24 cellular contexts compared by ENCODE assay signal in the genomic region with DNA sequence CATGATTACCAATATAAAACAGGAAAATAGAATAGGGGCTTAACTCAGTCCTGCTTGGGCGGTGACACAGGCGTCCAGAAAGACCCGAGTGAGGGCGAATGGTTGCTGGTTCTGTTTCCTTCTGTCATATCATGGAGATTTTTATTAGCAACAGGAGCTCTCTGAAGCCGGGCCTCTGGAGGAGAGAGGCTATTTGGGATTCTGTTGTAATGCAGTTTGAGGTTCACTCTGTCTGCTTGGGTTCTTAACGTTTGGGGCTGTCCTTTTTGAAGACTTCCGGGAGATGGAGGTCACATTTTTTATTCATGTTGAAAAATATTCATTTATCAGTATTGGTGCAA.
A peak's percentile ranks its signal among the peaks of the same experiment; 100 is the strongest.
DNase-seq lines count a peak whose midpoint lies in the region; ATAC-seq and TF ChIP-seq lines count a peak whose summit lies in the region.
"Had no signal": no experiment of that assay in that cellular context is flagged by ENCODE, and none has a peak within 500 bp of the region (broad histone marks: within the 10 kb centered on the region; RNA-seq: fewer than 3 reads in every experiment).

No MANE protein-coding gene starts in this region.

- H3K4me1 Mint-ChIP-seq in GM23338 (peaks cover 43% of the 10 kb centered on the region), neural progenitor cell (peaks cover 53% of the 10 kb centered on the region)
- H3K4me1 Mint-ChIP-seq: B cell; CD14-positive monocyte; CD8-positive, alpha-beta memory T cell had no signal

- H3K36me3 ChIP-seq in GM23338 (ENCODE audit: insufficient read depth) (no peaks in the 10 kb centered on the region), esophagus squamous epithelium (no peaks in the 10 kb centered on the region), neural progenitor cell (no peaks in the 10 kb centered on the region)
- H3K36me3 ChIP-seq: MG63 had no signal

- intact Hi-C loops in esophagus squamous epithelium (cut with DNase I): no loop called here

- H3K4me3 Mint-ChIP-seq in GM23338 (peak overlapping the region; percentile 31; the same call in 1 of the 3 replicates), neural progenitor cell (no peak overlapping the region)
- H3K4me3 Mint-ChIP-seq: B cell; CD8-positive, alpha-beta memory T cell had no signal

- H4K20me1 ChIP-seq in GM23338 (replicated peaks; ENCODE audit: insufficient read depth): no peaks in the 10 kb centered on the region
- no peaks in the 10 kb centered on the region for H4K20me1 ChIP-seq in neural progenitor cell (ENCODE audit: low read depth)

- H3K9me3 ChIP-seq in esophagus squamous epithelium (no peaks in the 10 kb centered on the region), neural progenitor cell (ENCODE audit: low read depth) (no peaks in the 10 kb centered on the region)
- H3K9me3 ChIP-seq: A549, MG63, SJCRH30 had no signal

- no peak overlapping the region for H3K9ac ChIP-seq in neural progenitor cell

- H3K9me2 ChIP-seq in GM23338 (ENCODE audit: insufficient read depth): peaks cover 18% of the 10 kb centered on the region

- H3K27me3 ChIP-seq in GM23338 (ENCODE audit: insufficient read depth) (no peaks in the 10 kb centered on the region), esophagus squamous epithelium (peaks cover 0 to 53% (median 0%) of the 10 kb centered on the region in 4 donors), neural progenitor cell (peaks cover 10% of the 10 kb centered on the region)
- H3K27me3 ChIP-seq: SJCRH30 had no signal

- H3K4me3 ChIP-seq in GM23338 (no peak overlapping the region), esophagus squamous epithelium (peak overlapping the region in 1 of 4 donors; percentile 16), neural progenitor cell (no peak overlapping the region)
- H3K4me3 ChIP-seq: A549, GM12878, MG63, SJCRH30 had no signal

- H2AFZ ChIP-seq in GM23338: no peak overlapping the region
- peak overlapping the region; percentile 88 for H2AFZ ChIP-seq in neural progenitor cell (replicated peaks)

- 0 out of 2 replicates have a peak overlapping the region, but pooled peaks have one; percentile 38 for H3K27ac Mint-ChIP-seq in GM23338
- H3K27ac Mint-ChIP-seq in neural progenitor cell: no peak overlapping the region
- H3K27ac Mint-ChIP-seq: B cell; CD14-positive monocyte; CD8-positive, alpha-beta memory T cell had no signal

- TF ChIP-seq CTCF in GM23338 (conservative IDR thresholded peaks at IDR 0.05; ENCODE audit: low read depth in 2 of 2) (no peak), esophagus squamous epithelium (IDR thresholded peaks at IDR 0.05) (no peak), neural progenitor cell (IDR thresholded peaks at IDR 0.05) (no peak)

- no peaks in the 10 kb centered on the region for H3K27me3 Mint-ChIP-seq in GM23338 (ENCODE audit: insufficient read depth, low read depth, poor library complexity)
- peaks cover 5% of the 10 kb centered on the region for H3K27me3 Mint-ChIP-seq in neural progenitor cell (ENCODE audit: insufficient read depth, low read depth)

- 29 to 35% methylated on average over 7 of the region's 7 CpGs for WGBS in esophagus squamous epithelium, 2 donors

- H3K4me1 ChIP-seq in GM23338 (ENCODE audit: insufficient read depth) (peaks cover 26% of the 10 kb centered on the region), esophagus squamous epithelium (peaks cover 0 to 8% (median 0%) of the 10 kb centered on the region in 3 donors), neural progenitor cell (peaks cover 33% of the 10 kb centered on the region)
- H3K4me1 ChIP-seq: A549, SJCRH30 had no signal

- H3K27ac ChIP-seq in GM23338 (ENCODE audit: low read depth) (no peak overlapping the region), esophagus squamous epithelium (peak overlapping the region in 3 of 4 donors; percentile 51 to 76 (median 62)), neural progenitor cell (no peak overlapping the region)
- H3K27ac ChIP-seq: A549, SJCRH30 had no signal

- H3F3A ChIP-seq in GM23338 (replicated peaks; ENCODE audit: low read depth) (no peaks in the 10 kb centered on the region), neural progenitor cell (ENCODE audit: low read depth) (no peaks in the 10 kb centered on the region)

- H3K4me2 ChIP-seq in GM23338 (peak overlapping the region; percentile 48; the same call in 1 of the 2 replicates), neural progenitor cell (peak overlapping the region; percentile 56)
- H3K4me2 ChIP-seq: A549 had no signal

- no peaks in the 10 kb centered on the region for H3K36me3 Mint-ChIP-seq in GM23338 (ENCODE audit: low read depth)
- peaks cover 3% of the 10 kb centered on the region for H3K36me3 Mint-ChIP-seq in neural progenitor cell
- H3K36me3 Mint-ChIP-seq: CD14-positive monocyte; CD8-positive, alpha-beta memory T cell had no signal

- no peaks in the 10 kb centered on the region for H3K79me2 ChIP-seq in GM23338 (replicated peaks; ENCODE audit: insufficient read depth)
- no peaks in the 10 kb centered on the region for H3K79me2 ChIP-seq in neural progenitor cell (ENCODE audit: low read depth)

- DNase-seq in GM23338 (ENCODE audit: low spot score): no peak
- DNase-seq in NCI-H1105 (lab: John Stamatoyannopoulos, UW): peak; percentile 22
- DNase-seq in esophagus squamous epithelium (lab: John Stamatoyannopoulos, UW): no peak
- DNase-seq in neural progenitor cell (ENCODE audit: low spot score): no peak
- DNase-seq in NCI-H1092 (lab: John Stamatoyannopoulos, UW): no peak
- no peak for DNase-seq in activated CD4-positive, CD25-positive, alpha-beta regulatory T cell (lab: John Stamatoyannopoulos, UW)
- DNase-seq: CD8-positive, alpha-beta memory T cell; DMS 273 treated with DMSO at 0.1 percent for 48 hours; EL; GDM1; IMR-90; KG1; MG63; NCI-H187; NCI-H2081 treated with DMSO at 0.1 percent for 48 hours; NCI-H345; NCI-H510A treated with DMSO at 0.1 percent for 48 hours; PC-3; SJCRH30 had no signal

- peak; percentile 49 for ATAC-seq in GM23338
- no peak for ATAC-seq in HG02981 (IDR thresholded peaks at IDR 0.05; ENCODE audit: unreplicated experiment)
- ATAC-seq: A549, GM12878, PC-3 had no signal

- TF ChIP-seq POLR2A in esophagus squamous epithelium (IDR thresholded peaks at IDR 0.05): no peak

- no peaks in the 10 kb centered on the region; the same call in 2 of the 3 replicates for H3K9me3 Mint-ChIP-seq in GM23338
- no peaks in the 10 kb centered on the region for H3K9me3 Mint-ChIP-seq in neural progenitor cell

TF ChIP-seq in GM23338, 12 proteins besides CTCF, POLR2A, EP300 and RAD21 (continues in another document):
- TF ChIP-seq EZH2phosphoT487 (IDR thresholded peaks at IDR 0.05; ENCODE audit: unreplicated experiment) (no peak), JUNB (IDR thresholded peaks at IDR 0.05; ENCODE audit: unreplicated experiment) (no peak), STAT1 (IDR thresholded peaks at IDR 0.05; ENCODE audit: unreplicated experiment) (no peak), CREB1 (CRISPR knock-in tag; IDR thresholded peaks at IDR 0.05; ENCODE audit: low read depth) (no peak), POLR2AphosphoS5 (IDR thresholded peaks at IDR 0.05; ENCODE audit: low read depth) (no peak), ETS1 (IDR thresholded peaks at IDR 0.05) (no peak), EZH2 (IDR thresholded peaks at IDR 0.05; ENCODE audit: low read depth, unreplicated experiment) (no peak), ZNF331 (CRISPR knock-in tag; IDR thresholded peaks at IDR 0.05; ENCODE audit: low read depth) (no peak)
- TF ChIP-seq, protein P1, sequence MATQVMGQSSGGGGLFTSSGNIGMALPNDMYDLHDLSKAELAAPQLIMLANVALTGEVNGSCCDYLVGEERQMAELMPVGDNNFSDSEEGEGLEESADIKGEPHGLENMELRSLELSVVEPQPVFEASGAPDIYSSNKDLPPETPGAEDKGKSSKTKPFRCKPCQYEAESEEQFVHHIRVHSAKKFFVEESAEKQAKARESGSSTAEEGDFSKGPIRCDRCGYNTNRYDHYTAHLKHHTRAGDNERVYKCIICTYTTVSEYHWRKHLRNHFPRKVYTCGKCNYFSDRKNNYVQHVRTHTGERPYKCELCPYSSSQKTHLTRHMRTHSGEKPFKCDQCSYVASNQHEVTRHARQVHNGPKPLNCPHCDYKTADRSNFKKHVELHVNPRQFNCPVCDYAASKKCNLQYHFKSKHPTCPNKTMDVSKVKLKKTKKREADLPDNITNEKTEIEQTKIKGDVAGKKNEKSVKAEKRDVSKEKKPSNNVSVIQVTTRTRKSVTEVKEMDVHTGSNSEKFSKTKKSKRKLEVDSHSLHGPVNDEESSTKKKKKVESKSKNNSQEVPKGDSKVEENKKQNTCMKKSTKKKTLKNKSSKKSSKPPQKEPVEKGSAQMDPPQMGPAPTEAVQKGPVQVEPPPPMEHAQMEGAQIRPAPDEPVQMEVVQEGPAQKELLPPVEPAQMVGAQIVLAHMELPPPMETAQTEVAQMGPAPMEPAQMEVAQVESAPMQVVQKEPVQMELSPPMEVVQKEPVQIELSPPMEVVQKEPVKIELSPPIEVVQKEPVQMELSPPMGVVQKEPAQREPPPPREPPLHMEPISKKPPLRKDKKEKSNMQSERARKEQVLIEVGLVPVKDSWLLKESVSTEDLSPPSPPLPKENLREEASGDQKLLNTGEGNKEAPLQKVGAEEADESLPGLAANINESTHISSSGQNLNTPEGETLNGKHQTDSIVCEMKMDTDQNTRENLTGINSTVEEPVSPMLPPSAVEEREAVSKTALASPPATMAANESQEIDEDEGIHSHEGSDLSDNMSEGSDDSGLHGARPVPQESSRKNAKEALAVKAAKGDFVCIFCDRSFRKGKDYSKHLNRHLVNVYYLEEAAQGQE (IDR thresholded peaks at IDR 0.05; ENCODE audit: unreplicated experiment): no peak

Comparison
In these comparisons a context has a peak if more than half of its experiments do, and no peak if none do; other contexts are left out.
1. H3K27ac ChIP-seq: peak in esophagus squamous epithelium (3 of 4); none in GM23338 (single experiment) and neural progenitor cell (single experiment).